In genomic region chr13:109226631-109227030, GRCh38 we compare ENCODE assay signal across 14 cellular contexts.
DNase-seq lines count a peak whose midpoint lies in the region; TF ChIP-seq lines count a peak whose summit lies in the region.
"Had no signal": no experiment of that assay in that cellular context is flagged by ENCODE, and none has a peak within 500 bp of the region (broad histone marks: within the 10 kb centered on the region; RNA-seq: fewer than 3 reads in every experiment).

No MANE protein-coding gene starts in this region.

- DNase-seq in AG09309 (ENCODE audit: low read depth) (peak; percentile 11), GM04503 (ENCODE audit: low read depth) (peak; percentile 45), astrocyte of the hippocampus (ENCODE audit: low read depth, low spot score) (peak; percentile 27), fibroblast of peridontal ligament (ENCODE audit: extremely low read depth) (peak; percentile 80), cerebellar cortex (ENCODE audit: low spot score) (no peak), hypothalamus (lab: John Stamatoyannopoulos, UW) (no peak), caudate nucleus (lab: John Stamatoyannopoulos, UW) (no peak), tibial artery (no peak)
- DNase-seq: 8988T; CD8-positive, alpha-beta T cell; COR-L47; DND-41; GF-D8 had no signal

- H3K4me3 ChIP-seq in AG09309 (ENCODE audit: control insufficient read depth, low read depth, low read length) (no peak overlapping the region), tibial artery (no peak overlapping the region)

- no peak for TF ChIP-seq CTCF in AG09309 (IDR thresholded peaks at IDR 0.05; ENCODE audit: control insufficient read depth, insufficient read depth, low read depth, low read length, missing control alignments)
- no peak for TF ChIP-seq CTCF in tibial artery (IDR thresholded peaks at IDR 0.05)

- H3K4me1 ChIP-seq in tibial artery, result no peaks in the 10 kb centered on the region

- no peaks in the 10 kb centered on the region for H3K36me3 ChIP-seq in tibial artery

- no peaks in the 10 kb centered on the region for H3K27me3 ChIP-seq in tibial artery

- H3K27ac ChIP-seq in caudate nucleus (ENCODE audit: low read depth, low read length), result no peak overlapping the region
- H3K27ac ChIP-seq in tibial artery, result no peak overlapping the region
- H3K27ac ChIP-seq: KMS-11 had no signal

- intact Hi-C loops in tibial artery (cut with DNase I; ENCODE audit: low total_unique reads), result no loop called here

- peaks cover 0 to 12% (median 10%) of the 10 kb centered on the region in 3 donors for H3K9me3 ChIP-seq in tibial artery

Comparison
In these comparisons a context has a peak if more than half of its experiments do, and no peak if none do; other contexts are left out.
1. DNase-seq: peak in AG09309 (single experiment), GM04503 (single experiment), astrocyte of the hippocampus (single experiment) and fibroblast of peridontal ligament (single experiment); none in cerebellar cortex (single experiment), hypothalamus (0 of 51), caudate nucleus (0 of 61) and tibial artery (0 of 2).